In genomic region chr2:56892381-56892780, GRCh38 we compare ENCODE assay signal across 31 cellular contexts.
"Had no signal": no experiment of that assay in that cellular context is flagged by ENCODE, and none has a peak within 500 bp of the region (broad histone marks: within the 10 kb centered on the region; RNA-seq: fewer than 3 reads in every experiment).

No MANE protein-coding gene starts in this region.

- H3K4me2 ChIP-seq: neural progenitor cell, smooth muscle cell had no signal

- H3K27ac Mint-ChIP-seq: immature natural killer cell; mesothelial cell of epicardium; naive B cell; natural killer cell; nephron progenitor cell; neural progenitor cell; progenitor cell of endocrine pancreas; stimulated activated naive B cell treated with anti-CD40 and anti-IgM and Interleukin-4, amounts not matched to agents 10 μg/mL and 1 μg/mL and 100 μg/mL, for 72 hours had no signal

- H3K36me3 Mint-ChIP-seq: immature natural killer cell; mesothelial cell of epicardium; naive B cell; natural killer cell; neural progenitor cell; stimulated activated naive B cell treated with anti-CD40 and anti-IgM and Interleukin-4, amounts not matched to agents 10 μg/mL and 1 μg/mL and 100 μg/mL, for 72 hours had no signal

- ATAC-seq: left colon; left lung; lower lobe of right lung; natural killer cell; right lobe of liver; stimulated activated naive B cell treated with anti-CD40 and anti-IgM and Interleukin-4, amounts not matched to agents 10 μg/mL and 1 μg/mL and 100 μg/mL, for 72 hours; stimulated activated naive CD8-positive, alpha-beta T cell treated with anti-CD3 and anti-CD28 coated beads, Interleukin-15, Interleukin-2, amounts not matched to agents 100 U/mL and 50 U/mL, for 24 hours had no signal

- H2AFZ ChIP-seq: neural progenitor cell had no signal

- H3K9me3 ChIP-seq: left lung, lower lobe of right lung, neutrophil, ovary, right atrium auricular region, right lobe of liver, testis, thyroid gland, transverse colon, upper lobe of left lung had no signal

- H3K4me3 Mint-ChIP-seq: immature natural killer cell; mesothelial cell of epicardium; naive B cell; natural killer cell; nephron progenitor cell; neural progenitor cell; stimulated activated naive B cell treated with anti-CD40 and anti-IgM and Interleukin-4, amounts not matched to agents 10 μg/mL and 1 μg/mL and 100 μg/mL, for 72 hours had no signal

- H3K4me1 Mint-ChIP-seq: immature natural killer cell; mesothelial cell of epicardium; naive B cell; natural killer cell; nephron progenitor cell; neural progenitor cell; stimulated activated naive B cell treated with anti-CD40 and anti-IgM and Interleukin-4, amounts not matched to agents 10 μg/mL and 1 μg/mL and 100 μg/mL, for 72 hours had no signal

- H3K9ac ChIP-seq: neural progenitor cell had no signal

- H3K27ac ChIP-seq: left lung, lower lobe of right lung, neural progenitor cell, neutrophil, ovary, right atrium auricular region, right lobe of liver, stomach, testis, thyroid gland, transverse colon, upper lobe of left lung had no signal

- H3K4me1 ChIP-seq: left lung, lower lobe of right lung, neural progenitor cell, right atrium auricular region, right lobe of liver, stomach, testis, thyroid gland, transverse colon, upper lobe of left lung had no signal

- H3K27me3 Mint-ChIP-seq: naive B cell; progenitor cell of endocrine pancreas; stimulated activated naive B cell treated with anti-CD40 and anti-IgM and Interleukin-4, amounts not matched to agents 10 μg/mL and 1 μg/mL and 100 μg/mL, for 72 hours had no signal

- H3K9me3 Mint-ChIP-seq: mesothelial cell of epicardium, neural progenitor cell had no signal

- H3K4me3 ChIP-seq: left lung, lower lobe of right lung, neural progenitor cell, ovary, right atrium auricular region, right lobe of liver, smooth muscle cell, stomach, testis, thyroid gland, transverse colon, upper lobe of left lung had no signal

- H3K36me3 ChIP-seq: left lung, lower lobe of right lung, neural progenitor cell, neutrophil, ovary, right atrium auricular region, right lobe of liver, stomach, thyroid gland, transverse colon, upper lobe of left lung had no signal

- H3K27me3 ChIP-seq: left lung, neural progenitor cell, neutrophil, ovary, right atrium auricular region, right lobe of liver, stomach, testis, thyroid gland, transverse colon, upper lobe of left lung had no signal

- DNase-seq: hypothalamus; immature natural killer cell; kidney; left colon; left lung; lower lobe of right lung; mammary epithelial cell; mesendoderm; naive B cell; natural killer cell; nephron progenitor cell; occipital lobe; ovary; right lobe of liver; stimulated activated CD4-positive, alpha-beta T cell treated with anti-CD3 and anti-CD28 coated beads, Interleukin-12 subunit alpha, Interleukin-12 subunit beta, amount 100 ng/mL, for 4 hours; stimulated activated CD4-positive, alpha-beta T cell treated with anti-CD3 and anti-CD28 coated beads, Interleukin-15, amount 100 ng/mL, for 24 hours; stimulated activated CD4-positive, alpha-beta T cell treated with anti-CD3 and anti-CD28 coated beads, Interleukin-2, amount 100 ng/mL, for 24 hours; stimulated activated CD4-positive, alpha-beta T cell treated with anti-CD3 and anti-CD28 coated beads, Interleukin-4, amount 100 ng/mL, for 1 hour; stimulated activated naive B cell treated with anti-CD40 and anti-IgM and Interleukin-4, amounts not matched to agents 10 μg/mL and 1 μg/mL and 100 μg/mL, for 72 hours; stimulated activated naive CD8-positive, alpha-beta T cell treated with anti-CD3 and anti-CD28 coated beads, Interleukin-15, Interleukin-2, amounts not matched to agents 100 U/mL and 50 U/mL, for 24 hours; stomach; testis; thyroid gland; transverse colon; upper lobe of left lung had no signal
